1 cellular context compared by ENCODE assay signal in the genomic region with DNA sequence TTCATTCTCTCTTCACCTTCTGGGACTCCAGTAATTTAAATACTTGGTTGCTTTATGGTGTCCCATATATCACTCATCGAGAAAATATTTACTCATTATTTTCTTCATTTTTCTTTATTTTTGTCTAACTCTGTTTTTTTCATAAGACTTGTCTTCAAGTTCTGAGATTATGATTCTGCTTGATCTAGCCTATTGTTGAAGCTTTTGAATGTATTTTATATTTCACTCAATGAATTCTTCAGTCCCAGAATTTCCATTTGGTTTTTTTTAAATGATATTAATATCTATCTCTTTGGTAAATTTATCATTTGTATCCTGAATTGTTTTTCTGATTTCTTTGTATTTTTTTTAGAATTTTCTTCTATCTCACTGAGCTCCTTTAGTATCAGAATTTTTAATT.
TF ChIP-seq lines count a peak whose summit lies in the region.

No MANE protein-coding gene starts in this region.

TF ChIP-seq in GM12878, 131 proteins besides CTCF, POLR2A, EP300 and RAD21 (continued from another document):
- no peak for TF ChIP-seq ZBTB33 (IDR thresholded peaks at IDR 0.05)
- TF ChIP-seq CUX1 (IDR thresholded peaks at IDR 0.05; ENCODE audit: insufficient replicate concordance, low read depth, low read length) = no peak
- TF ChIP-seq ATF7 (IDR thresholded peaks at IDR 0.05; ENCODE audit: low read depth) = no peak
- TF ChIP-seq TAF1 (IDR thresholded peaks at IDR 0.05; ENCODE audit: borderline replicate concordance, low read depth, low read length) = no peak
- no peak for TF ChIP-seq SUZ12 (IDR thresholded peaks at IDR 0.05; ENCODE audit: unreplicated experiment)
- TF ChIP-seq CBFB (IDR thresholded peaks at IDR 0.05; ENCODE audit: low read depth) = no peak
- TF ChIP-seq, protein P1, sequence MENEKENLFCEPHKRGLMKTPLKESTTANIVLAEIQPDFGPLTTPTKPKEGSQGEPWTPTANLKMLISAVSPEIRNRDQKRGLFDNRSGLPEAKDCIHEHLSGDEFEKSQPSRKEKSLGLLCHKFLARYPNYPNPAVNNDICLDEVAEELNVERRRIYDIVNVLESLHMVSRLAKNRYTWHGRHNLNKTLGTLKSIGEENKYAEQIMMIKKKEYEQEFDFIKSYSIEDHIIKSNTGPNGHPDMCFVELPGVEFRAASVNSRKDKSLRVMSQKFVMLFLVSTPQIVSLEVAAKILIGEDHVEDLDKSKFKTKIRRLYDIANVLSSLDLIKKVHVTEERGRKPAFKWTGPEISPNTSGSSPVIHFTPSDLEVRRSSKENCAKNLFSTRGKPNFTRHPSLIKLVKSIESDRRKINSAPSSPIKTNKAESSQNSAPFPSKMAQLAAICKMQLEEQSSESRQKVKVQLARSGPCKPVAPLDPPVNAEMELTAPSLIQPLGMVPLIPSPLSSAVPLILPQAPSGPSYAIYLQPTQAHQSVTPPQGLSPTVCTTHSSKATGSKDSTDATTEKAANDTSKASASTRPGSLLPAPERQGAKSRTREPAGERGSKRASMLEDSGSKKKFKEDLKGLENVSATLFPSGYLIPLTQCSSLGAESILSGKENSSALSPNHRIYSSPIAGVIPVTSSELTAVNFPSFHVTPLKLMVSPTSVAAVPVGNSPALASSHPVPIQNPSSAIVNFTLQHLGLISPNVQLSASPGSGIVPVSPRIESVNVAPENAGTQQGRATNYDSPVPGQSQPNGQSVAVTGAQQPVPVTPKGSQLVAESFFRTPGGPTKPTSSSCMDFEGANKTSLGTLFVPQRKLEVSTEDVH (IDR thresholded peaks at IDR 0.05; ENCODE audit: low read depth, partially characterized antibody) = no peak
- TF ChIP-seq, protein P2, sequence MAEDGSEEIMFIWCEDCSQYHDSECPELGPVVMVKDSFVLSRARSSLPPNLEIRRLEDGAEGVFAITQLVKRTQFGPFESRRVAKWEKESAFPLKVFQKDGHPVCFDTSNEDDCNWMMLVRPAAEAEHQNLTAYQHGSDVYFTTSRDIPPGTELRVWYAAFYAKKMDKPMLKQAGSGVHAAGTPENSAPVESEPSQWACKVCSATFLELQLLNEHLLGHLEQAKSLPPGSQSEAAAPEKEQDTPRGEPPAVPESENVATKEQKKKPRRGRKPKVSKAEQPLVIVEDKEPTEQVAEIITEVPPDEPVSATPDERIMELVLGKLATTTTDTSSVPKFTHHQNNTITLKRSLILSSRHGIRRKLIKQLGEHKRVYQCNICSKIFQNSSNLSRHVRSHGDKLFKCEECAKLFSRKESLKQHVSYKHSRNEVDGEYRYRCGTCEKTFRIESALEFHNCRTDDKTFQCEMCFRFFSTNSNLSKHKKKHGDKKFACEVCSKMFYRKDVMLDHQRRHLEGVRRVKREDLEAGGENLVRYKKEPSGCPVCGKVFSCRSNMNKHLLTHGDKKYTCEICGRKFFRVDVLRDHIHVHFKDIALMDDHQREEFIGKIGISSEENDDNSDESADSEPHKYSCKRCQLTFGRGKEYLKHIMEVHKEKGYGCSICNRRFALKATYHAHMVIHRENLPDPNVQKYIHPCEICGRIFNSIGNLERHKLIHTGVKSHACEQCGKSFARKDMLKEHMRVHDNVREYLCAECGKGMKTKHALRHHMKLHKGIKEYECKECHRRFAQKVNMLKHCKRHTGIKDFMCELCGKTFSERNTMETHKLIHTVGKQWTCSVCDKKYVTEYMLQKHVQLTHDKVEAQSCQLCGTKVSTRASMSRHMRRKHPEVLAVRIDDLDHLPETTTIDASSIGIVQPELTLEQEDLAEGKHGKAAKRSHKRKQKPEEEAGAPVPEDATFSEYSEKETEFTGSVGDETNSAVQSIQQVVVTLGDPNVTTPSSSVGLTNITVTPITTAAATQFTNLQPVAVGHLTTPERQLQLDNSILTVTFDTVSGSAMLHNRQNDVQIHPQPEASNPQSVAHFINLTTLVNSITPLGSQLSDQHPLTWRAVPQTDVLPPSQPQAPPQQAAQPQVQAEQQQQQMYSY (CRISPR knock-in tag; IDR thresholded peaks at IDR 0.05) = no peak
- TF ChIP-seq MTA2 (IDR thresholded peaks at IDR 0.05; ENCODE audit: low read depth) = no peak
- TF ChIP-seq BCL11A (IDR thresholded peaks at IDR 0.05; ENCODE audit: low read depth, low read length) = no peak
- TF ChIP-seq NFIC (IDR thresholded peaks at IDR 0.05; ENCODE audit: low read depth, low read length) = no peak
